ENCODE assay signal across 11 cellular contexts in the genomic region with DNA sequence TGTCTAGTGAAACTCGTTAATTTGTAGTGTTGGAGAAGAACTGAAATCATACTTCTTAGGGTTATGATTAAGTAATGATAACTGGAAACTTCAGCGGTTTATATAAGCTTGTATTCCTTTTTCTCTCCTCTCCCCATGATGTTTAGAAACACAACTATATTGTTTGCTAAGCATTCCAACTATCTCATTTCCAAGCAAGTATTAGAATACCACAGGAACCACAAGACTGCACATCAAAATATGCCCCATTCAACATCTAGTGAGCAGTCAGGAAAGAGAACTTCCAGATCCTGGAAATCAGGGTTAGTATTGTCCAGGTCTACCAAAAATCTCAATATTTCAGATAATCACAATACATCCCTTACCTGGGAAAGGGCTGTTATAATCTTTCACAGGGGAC.
"Had no signal": no experiment of that assay in that cellular context is flagged by ENCODE, and none has a peak within 500 bp of the region (broad histone marks: within the 10 kb centered on the region; RNA-seq: fewer than 3 reads in every experiment).

No MANE protein-coding gene starts in this region.

- H3K4me3 Mint-ChIP-seq: activated T-helper 17 cell treated with anti-CD3 and anti-CD28 coated beads, Interleukin-2, amount 50 U/mL, for 72 hours; natural killer cell had no signal

- H3K36me3 Mint-ChIP-seq: natural killer cell had no signal

- H3K9me3 Mint-ChIP-seq: activated T-helper 17 cell treated with anti-CD3 and anti-CD28 coated beads, Interleukin-2, amount 50 U/mL, for 72 hours had no signal

- H3K27ac Mint-ChIP-seq: activated T-helper 17 cell treated with anti-CD3 and anti-CD28 coated beads, Interleukin-2, amount 50 U/mL, for 72 hours; natural killer cell had no signal

- DNase-seq: activated CD4-positive, alpha-beta T cell treated with anti-CD3 and anti-CD28 coated beads for 1 hour; activated CD4-positive, alpha-beta T cell treated with anti-CD3 and anti-CD28 coated beads, Interleukin-2, amount 50 U/mL, for 48 hours; activated naive CD4-positive, alpha-beta T cell treated with Interleukin-2 at 50 U/mL for 16 hours; foreskin keratinocyte; head of caudate nucleus; natural killer cell; stimulated activated CD4-positive, alpha-beta T cell treated with anti-CD3 and anti-CD28 coated beads, Interleukin-4, amount 100 ng/mL, for 24 hours; stimulated activated CD8-positive, alpha-beta memory T cell treated with anti-CD3 and anti-CD28 coated beads, Interleukin-4, amount 100 ng/mL, for 48 hours; stimulated activated naive CD8-positive, alpha-beta T cell treated with anti-CD3 and anti-CD28 coated beads, Interleukin-15, Interleukin-2, amounts not matched to agents 100 U/mL and 50 U/mL, for 24 hours; upper lobe of left lung had no signal

- H3K4me1 Mint-ChIP-seq: activated T-helper 17 cell treated with anti-CD3 and anti-CD28 coated beads, Interleukin-2, amount 50 U/mL, for 72 hours; natural killer cell had no signal
